Comparison of ENCODE assay signal across 8 cellular contexts in genomic region chr2:27320958-27321543, GRCh38. TPM values are rescaled to one million over a fixed set of nuclear protein-coding genes. Genes with fewer than 3 reads are reported as not detected.
DNase-seq lines count a peak whose midpoint lies in the region; ATAC-seq and TF ChIP-seq lines count a peak whose summit lies in the region.

No MANE protein-coding gene starts in this region.

- H3K4me1 ChIP-seq in upper lobe of right lung: peaks cover 15% of the 10 kb centered on the region

- peaks cover 8% of the 10 kb centered on the region for H3K36me3 ChIP-seq in upper lobe of right lung

- no peak for TF ChIP-seq CTCF in upper lobe of right lung (IDR thresholded peaks at IDR 0.05)

- no peak overlapping the region for H3K4me3 ChIP-seq in upper lobe of right lung

- ATAC-seq in upper lobe of right lung (peak; percentile 58), HG03196 (IDR thresholded peaks at IDR 0.05; ENCODE audit: unreplicated experiment) (no peak)

- no peaks in the 10 kb centered on the region for H3K27me3 ChIP-seq in upper lobe of right lung

- H3K9me3 ChIP-seq in upper lobe of right lung: no peaks in the 10 kb centered on the region

- intact Hi-C loops in upper lobe of right lung (cut with DNase I): no loop called here

- peak; percentile 47 for DNase-seq in D341Med (ENCODE audit: low spot score)
- DNase-seq in LHCN-M2 (ENCODE audit: low read depth): peak; percentile 99
- peak; percentile 97 for DNase-seq in astrocyte of the hippocampus (ENCODE audit: low read depth, low spot score)
- peak; percentile 99 for DNase-seq in iris pigment epithelial cell (ENCODE audit: low read depth)
- DNase-seq in upper lobe of right lung: peak; percentile 76
- no peak for DNase-seq in SKM-1 (lab: John Stamatoyannopoulos, UW; ENCODE audit: unreplicated experiment)
- DNase-seq in NCI-H1105 treated with DMSO at 0.1 percent for 48 hours (lab: John Stamatoyannopoulos, UW): no peak

- peak overlapping the region; percentile 36 for H3K27ac ChIP-seq in upper lobe of right lung

RNA-seq across cellular contexts. Expression of gene MPV17, which starts 1.8 kb away (rescaled TPM):
- total RNA-seq in LHCN-M2 (2014; rRNA removed) (81.4 and 113 TPM in 2 replicates), upper lobe of right lung (80.4 TPM)
- polyA plus RNA-seq in LHCN-M2 (2012): 147 TPM

RNA-seq across cellular contexts. Expression of gene UCN, which starts 12.8 kb away (rescaled TPM):
- total RNA-seq in LHCN-M2 (2014; rRNA removed): 1.2 and 2.2 TPM in 2 replicates
- 0.62 TPM for polyA plus RNA-seq in LHCN-M2 (2012)
- 2.8 TPM for total RNA-seq in upper lobe of right lung

RNA-seq across cellular contexts. Expression of gene GTF3C2, which starts 35.5 kb away (rescaled TPM):
- total RNA-seq in LHCN-M2 (2014; rRNA removed): 42.3 and 43.5 TPM in 2 replicates
- polyA plus RNA-seq in LHCN-M2 (2012): 30.0 TPM
- 54.4 TPM for total RNA-seq in upper lobe of right lung

RNA-seq across cellular contexts. Expression of gene TRIM54, which starts 38.8 kb away (rescaled TPM):
- total RNA-seq in LHCN-M2 (2014; rRNA removed): 0.11 TPM in 1 of 2 replicates, not detected in the other
- polyA plus RNA-seq in LHCN-M2 (2012): 1.4 TPM
- not detected for total RNA-seq in upper lobe of right lung

RNA-seq across cellular contexts. Expression of gene DNAJC5G, which starts 45.8 kb away (rescaled TPM):
- not detected in 2 replicates for total RNA-seq in LHCN-M2 (2014; rRNA removed)
- polyA plus RNA-seq in LHCN-M2 (2012): not detected
- total RNA-seq in upper lobe of right lung: not detected

Comparison
In these comparisons a context has a peak if more than half of its experiments do, and no peak if none do; other contexts are left out.
1. DNase-seq: peak in D341Med (single experiment), LHCN-M2 (single experiment), astrocyte of the hippocampus (single experiment), iris pigment epithelial cell (single experiment) and upper lobe of right lung (single experiment); none in SKM-1 (single experiment) and NCI-H1105 treated with DMSO at 0.1 percent for 48 hours (single experiment).